2 cellular contexts compared by ENCODE assay signal in the genomic region with DNA sequence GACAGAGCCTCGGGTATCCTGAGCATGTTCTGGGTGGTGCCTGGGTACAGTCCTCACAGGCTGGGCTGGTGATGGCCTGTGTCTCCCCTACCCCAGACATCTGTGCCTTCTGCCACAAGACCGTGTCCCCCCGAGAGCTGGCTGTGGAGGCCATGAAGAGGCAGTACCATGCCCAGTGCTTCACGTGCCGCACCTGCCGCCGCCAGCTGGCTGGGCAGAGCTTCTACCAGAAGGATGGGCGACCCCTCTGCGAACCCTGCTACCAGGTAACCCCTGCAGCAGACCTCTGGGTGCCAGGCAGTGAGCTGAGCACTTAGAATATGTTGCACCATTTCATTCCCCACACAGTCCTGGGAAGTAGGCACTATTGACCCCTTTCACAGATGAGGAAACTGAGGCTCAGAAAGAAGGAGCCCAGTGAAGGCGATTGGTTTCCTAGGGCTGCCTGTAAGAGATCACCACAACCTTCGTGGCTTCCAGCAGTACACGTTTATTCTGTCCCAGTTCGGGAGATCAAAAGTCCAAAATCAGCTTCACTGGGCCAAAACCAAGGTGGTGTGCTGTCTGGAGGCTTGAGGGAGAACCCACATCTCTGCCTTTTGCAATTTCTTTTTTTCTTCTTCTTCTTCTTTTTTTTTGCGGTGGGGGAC.
TF ChIP-seq lines count a peak whose summit lies in the region.

No MANE protein-coding gene starts in this region.

TF ChIP-seq in K562, 482 proteins besides CTCF, POLR2A, EP300 and RAD21:
- TF ChIP-seq, protein P1, sequence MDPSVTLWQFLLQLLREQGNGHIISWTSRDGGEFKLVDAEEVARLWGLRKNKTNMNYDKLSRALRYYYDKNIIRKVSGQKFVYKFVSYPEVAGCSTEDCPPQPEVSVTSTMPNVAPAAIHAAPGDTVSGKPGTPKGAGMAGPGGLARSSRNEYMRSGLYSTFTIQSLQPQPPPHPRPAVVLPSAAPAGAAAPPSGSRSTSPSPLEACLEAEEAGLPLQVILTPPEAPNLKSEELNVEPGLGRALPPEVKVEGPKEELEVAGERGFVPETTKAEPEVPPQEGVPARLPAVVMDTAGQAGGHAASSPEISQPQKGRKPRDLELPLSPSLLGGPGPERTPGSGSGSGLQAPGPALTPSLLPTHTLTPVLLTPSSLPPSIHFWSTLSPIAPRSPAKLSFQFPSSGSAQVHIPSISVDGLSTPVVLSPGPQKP (CRISPR knock-in tag; IDR thresholded peaks at IDR 0.05): no peak
- peak; percentile 71; the same call in 1 of the 2 replicates for TF ChIP-seq BCOR (IDR thresholded peaks at IDR 0.05)
- TF ChIP-seq RFX1 (IDR thresholded peaks at IDR 0.05): no peak
- peak; percentile 73 for TF ChIP-seq RBM25 (IDR thresholded peaks at IDR 0.05; ENCODE audit: low read depth, low read length, severe bottlenecking)
- TF ChIP-seq KDM1A (IDR thresholded peaks at IDR 0.05): peak; percentile 22 to 38; a peak in 1 of 4 replicates
- TF ChIP-seq ZNF121 (CRISPR knock-in tag; conservative IDR thresholded peaks at IDR 0.05): 0 out of 2 replicates have a peak, but pooled peaks have one; percentile 6
- TF ChIP-seq ADNP (tag; IDR thresholded peaks at IDR 0.05): peak; percentile 75

TF ChIP-seq in liver, 16 proteins besides CTCF, POLR2A, EP300 and RAD21:
- TF ChIP-seq YY1 (IDR thresholded peaks at IDR 0.05): no peak
- peak; percentile 17 to 20 for TF ChIP-seq HNF4A (conservative IDR thresholded peaks at IDR 0.05)
